3 cellular contexts compared by ENCODE assay signal in the genomic region with DNA sequence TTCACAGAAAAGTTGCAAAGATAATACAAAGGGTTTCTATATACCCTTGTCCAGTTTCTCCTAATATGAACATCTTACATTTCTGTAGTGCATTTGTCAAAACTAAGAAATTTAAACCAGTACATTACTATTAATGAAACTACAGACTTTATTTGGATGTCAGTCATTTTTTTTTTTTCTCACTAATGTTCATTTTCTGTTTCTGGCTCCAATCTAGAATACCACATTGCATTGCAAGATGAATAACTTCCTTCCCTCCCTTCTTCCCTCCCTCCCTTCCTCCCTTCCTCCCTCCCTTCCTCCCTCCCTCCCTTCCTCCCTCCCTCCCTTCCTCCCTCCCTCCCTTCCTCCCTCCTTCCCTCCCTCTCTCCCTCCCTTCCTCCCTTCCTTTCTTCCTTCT.
A peak's percentile ranks its signal among the peaks of the same experiment; 100 is the strongest.
TF ChIP-seq lines count a peak whose summit lies in the region.

No MANE protein-coding gene starts in this region.

TF ChIP-seq in HepG2, 621 proteins besides CTCF, POLR2A, EP300 and RAD21 (continued from another document):
- TF ChIP-seq, protein P1, sequence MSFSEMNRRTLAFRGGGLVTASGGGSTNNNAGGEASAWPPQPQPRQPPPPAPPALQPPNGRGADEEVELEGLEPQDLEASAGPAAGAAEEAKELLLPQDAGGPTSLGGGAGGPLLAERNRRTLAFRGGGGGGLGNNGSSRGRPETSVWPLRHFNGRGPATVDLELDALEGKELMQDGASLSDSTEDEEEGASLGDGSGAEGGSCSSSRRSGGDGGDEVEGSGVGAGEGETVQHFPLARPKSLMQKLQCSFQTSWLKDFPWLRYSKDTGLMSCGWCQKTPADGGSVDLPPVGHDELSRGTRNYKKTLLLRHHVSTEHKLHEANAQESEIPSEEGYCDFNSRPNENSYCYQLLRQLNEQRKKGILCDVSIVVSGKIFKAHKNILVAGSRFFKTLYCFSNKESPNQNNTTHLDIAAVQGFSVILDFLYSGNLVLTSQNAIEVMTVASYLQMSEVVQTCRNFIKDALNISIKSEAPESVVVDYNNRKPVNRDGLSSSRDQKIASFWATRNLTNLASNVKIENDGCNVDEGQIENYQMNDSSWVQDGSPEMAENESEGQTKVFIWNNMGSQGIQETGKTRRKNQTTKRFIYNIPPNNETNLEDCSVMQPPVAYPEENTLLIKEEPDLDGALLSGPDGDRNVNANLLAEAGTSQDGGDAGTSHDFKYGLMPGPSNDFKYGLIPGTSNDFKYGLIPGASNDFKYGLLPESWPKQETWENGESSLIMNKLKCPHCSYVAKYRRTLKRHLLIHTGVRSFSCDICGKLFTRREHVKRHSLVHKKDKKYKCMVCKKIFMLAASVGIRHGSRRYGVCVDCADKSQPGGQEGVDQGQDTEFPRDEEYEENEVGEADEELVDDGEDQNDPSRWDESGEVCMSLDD (CRISPR knock-in tag; IDR thresholded peaks at IDR 0.05; ENCODE audit: borderline replicate concordance): no peak
- 0 out of 2 replicates have a peak, but pooled peaks have one; percentile 62 for TF ChIP-seq PCBP1 (IDR thresholded peaks at IDR 0.05; ENCODE audit: borderline replicate concordance, low read depth, low read length)
- no peak for TF ChIP-seq ZSCAN29 (CRISPR knock-in tag; conservative IDR thresholded peaks at IDR 0.05)

TF ChIP-seq in K562, 482 proteins besides CTCF, POLR2A, EP300 and RAD21 (continued from another document):
- TF ChIP-seq, protein P2, sequence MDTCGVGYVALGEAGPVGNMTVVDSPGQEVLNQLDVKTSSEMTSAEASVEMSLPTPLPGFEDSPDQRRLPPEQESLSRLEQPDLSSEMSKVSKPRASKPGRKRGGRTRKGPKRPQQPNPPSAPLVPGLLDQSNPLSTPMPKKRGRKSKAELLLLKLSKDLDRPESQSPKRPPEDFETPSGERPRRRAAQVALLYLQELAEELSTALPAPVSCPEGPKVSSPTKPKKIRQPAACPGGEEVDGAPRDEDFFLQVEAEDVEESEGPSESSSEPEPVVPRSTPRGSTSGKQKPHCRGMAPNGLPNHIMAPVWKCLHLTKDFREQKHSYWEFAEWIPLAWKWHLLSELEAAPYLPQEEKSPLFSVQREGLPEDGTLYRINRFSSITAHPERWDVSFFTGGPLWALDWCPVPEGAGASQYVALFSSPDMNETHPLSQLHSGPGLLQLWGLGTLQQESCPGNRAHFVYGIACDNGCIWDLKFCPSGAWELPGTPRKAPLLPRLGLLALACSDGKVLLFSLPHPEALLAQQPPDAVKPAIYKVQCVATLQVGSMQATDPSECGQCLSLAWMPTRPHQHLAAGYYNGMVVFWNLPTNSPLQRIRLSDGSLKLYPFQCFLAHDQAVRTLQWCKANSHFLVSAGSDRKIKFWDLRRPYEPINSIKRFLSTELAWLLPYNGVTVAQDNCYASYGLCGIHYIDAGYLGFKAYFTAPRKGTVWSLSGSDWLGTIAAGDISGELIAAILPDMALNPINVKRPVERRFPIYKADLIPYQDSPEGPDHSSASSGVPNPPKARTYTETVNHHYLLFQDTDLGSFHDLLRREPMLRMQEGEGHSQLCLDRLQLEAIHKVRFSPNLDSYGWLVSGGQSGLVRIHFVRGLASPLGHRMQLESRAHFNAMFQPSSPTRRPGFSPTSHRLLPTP (IDR thresholded peaks at IDR 0.05; ENCODE audit: borderline replicate concordance, extremely low read depth, insufficient read length): no peak
- TF ChIP-seq CCNT2 (IDR thresholded peaks at IDR 0.05; ENCODE audit: borderline replicate concordance, extremely low read depth, insufficient read length, low read depth, low read length) (no peak), ZFPM2 (CRISPR knock-in tag; IDR thresholded peaks at IDR 0.05) (no peak), ZNF764 (CRISPR knock-in tag; IDR thresholded peaks at IDR 0.05; ENCODE audit: low read depth) (no peak), CAMTA2 (CRISPR knock-in tag; conservative IDR thresholded peaks at IDR 0.05) (no peak), ZNF384 (IDR thresholded peaks at IDR 0.05; ENCODE audit: low read depth, low read length) (no peak), PCBP2 (IDR thresholded peaks at IDR 0.05; ENCODE audit: low read depth, low read length, poor library complexity, severe bottlenecking) (peak; percentile 82), NR1H2 (CRISPR knock-in tag; IDR thresholded peaks at IDR 0.05) (no peak), C11orf30 (IDR thresholded peaks at IDR 0.05; ENCODE audit: low read depth) (no peak), PCBP1 (IDR thresholded peaks at IDR 0.05; ENCODE audit: low read depth, low read length, poor library complexity, severe bottlenecking) (no peak), NR2F6 (CRISPR knock-in tag; IDR thresholded peaks at IDR 0.05) (no peak), HNRNPK (IDR thresholded peaks at IDR 0.05; ENCODE audit: low read depth, low read length, poor library complexity, severe bottlenecking) (peak; percentile 37)
TF ChIP-seq in K562: peak in this region for 2.

TF ChIP-seq in neural cell, 6 proteins besides CTCF, POLR2A, EP300 and RAD21:
- TF ChIP-seq, protein P3, sequence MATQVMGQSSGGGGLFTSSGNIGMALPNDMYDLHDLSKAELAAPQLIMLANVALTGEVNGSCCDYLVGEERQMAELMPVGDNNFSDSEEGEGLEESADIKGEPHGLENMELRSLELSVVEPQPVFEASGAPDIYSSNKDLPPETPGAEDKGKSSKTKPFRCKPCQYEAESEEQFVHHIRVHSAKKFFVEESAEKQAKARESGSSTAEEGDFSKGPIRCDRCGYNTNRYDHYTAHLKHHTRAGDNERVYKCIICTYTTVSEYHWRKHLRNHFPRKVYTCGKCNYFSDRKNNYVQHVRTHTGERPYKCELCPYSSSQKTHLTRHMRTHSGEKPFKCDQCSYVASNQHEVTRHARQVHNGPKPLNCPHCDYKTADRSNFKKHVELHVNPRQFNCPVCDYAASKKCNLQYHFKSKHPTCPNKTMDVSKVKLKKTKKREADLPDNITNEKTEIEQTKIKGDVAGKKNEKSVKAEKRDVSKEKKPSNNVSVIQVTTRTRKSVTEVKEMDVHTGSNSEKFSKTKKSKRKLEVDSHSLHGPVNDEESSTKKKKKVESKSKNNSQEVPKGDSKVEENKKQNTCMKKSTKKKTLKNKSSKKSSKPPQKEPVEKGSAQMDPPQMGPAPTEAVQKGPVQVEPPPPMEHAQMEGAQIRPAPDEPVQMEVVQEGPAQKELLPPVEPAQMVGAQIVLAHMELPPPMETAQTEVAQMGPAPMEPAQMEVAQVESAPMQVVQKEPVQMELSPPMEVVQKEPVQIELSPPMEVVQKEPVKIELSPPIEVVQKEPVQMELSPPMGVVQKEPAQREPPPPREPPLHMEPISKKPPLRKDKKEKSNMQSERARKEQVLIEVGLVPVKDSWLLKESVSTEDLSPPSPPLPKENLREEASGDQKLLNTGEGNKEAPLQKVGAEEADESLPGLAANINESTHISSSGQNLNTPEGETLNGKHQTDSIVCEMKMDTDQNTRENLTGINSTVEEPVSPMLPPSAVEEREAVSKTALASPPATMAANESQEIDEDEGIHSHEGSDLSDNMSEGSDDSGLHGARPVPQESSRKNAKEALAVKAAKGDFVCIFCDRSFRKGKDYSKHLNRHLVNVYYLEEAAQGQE (IDR thresholded peaks at IDR 0.05; ENCODE audit: borderline replicate concordance): no peak
- TF ChIP-seq MXI1 (conservative IDR thresholded peaks at IDR 0.05; ENCODE audit: poor library complexity, severe bottlenecking) (no peak), SMC3 (conservative IDR thresholded peaks at IDR 0.05; ENCODE audit: poor library complexity) (no peak), TAF1 (IDR thresholded peaks at IDR 0.05; ENCODE audit: low read depth) (no peak), EZH2 (IDR thresholded peaks at IDR 0.05; ENCODE audit: borderline replicate concordance, insufficient read depth, low read length, poor library complexity, severe bottlenecking) (no peak), POLR2AphosphoS5 (IDR thresholded peaks at IDR 0.05) (no peak)
TF ChIP-seq in neural cell: peak in this region for 0.
